Comparison of ENCODE assay signal across 8 cellular contexts in genomic region chr13:21670883-21671792, GRCh38. TPM values are rescaled to one million over a fixed set of nuclear protein-coding genes. Genes with fewer than 3 reads are reported as not detected.
DNase-seq lines count a peak whose midpoint lies in the region; ATAC-seq and TF ChIP-seq lines count a peak whose summit lies in the region.

Gene FGF9, plus strand, starts transcription at chr13:21671073. Its CDS starts 840 bp downstream, at chr13:21671913.

- H3K4me1 ChIP-seq in osteoblast (ENCODE audit: insufficient read depth, low read length): peaks cover 18% of the 10 kb centered on the region
- peaks cover 0 to 61% (median 47%) of the 10 kb centered on the region in 4 donors for H3K4me1 ChIP-seq in tibial artery

- peak; percentile 54 for TF ChIP-seq POLR2A in Raji (IDR thresholded peaks at IDR 0.05; ENCODE audit: insufficient read depth, low read depth, low read length)

- no peaks in the 10 kb centered on the region for H4K20me1 ChIP-seq in osteoblast (ENCODE audit: insufficient read depth, low read length)

- H3K4me3 ChIP-seq in osteoblast (ENCODE audit: insufficient read depth, low read length): peak within 1 kb of the TSS; percentile 71
- peak within 1 kb of the TSS; percentile 50 to 63 for H3K4me3 ChIP-seq in tibial artery

- H3K4me2 ChIP-seq in osteoblast (ENCODE audit: insufficient read depth, low read length): peak within 1 kb of the TSS; percentile 96

- intact Hi-C loops in tibial artery (cut with DNase I; ENCODE audit: low total_unique reads): loop anchor here (2.0 kb wide), 1 partner anchor 72 kb away; no protein-coding TSS in a partner anchor

- DNase-seq in ELF-1 (ENCODE audit: low read depth, low spot score): peak; percentile 90
- peak; percentile 79 for DNase-seq in KBM-7
- DNase-seq in activated naive CD4-positive, alpha-beta T cell treated with Interleukin-2 at 50 U/mL for 16 hours: peak; percentile 84
- DNase-seq in glomerular visceral epithelial cell (ENCODE audit: extremely low spot score): peak; percentile 75
- peak; percentile 99 for DNase-seq in osteoblast (ENCODE audit: insufficient read length, low spot score, missing footprints)
- peak; percentile 47 to 73 for DNase-seq in tibial artery

- H3K27me3 ChIP-seq in osteoblast (ENCODE audit: insufficient read depth, low read length) (peaks cover 75% of the 10 kb centered on the region), tibial artery (peaks cover 0 to 35% of the 10 kb centered on the region in 2 donors)

- H3K9me3 ChIP-seq in osteoblast (ENCODE audit: low read depth, low read length) (no peaks in the 10 kb centered on the region), tibial artery (no peaks in the 10 kb centered on the region)

- H3K36me3 ChIP-seq in osteoblast (ENCODE audit: insufficient read depth, low read length) (no peaks in the 10 kb centered on the region), tibial artery (no peaks in the 10 kb centered on the region)

- ATAC-seq in GM21619 (IDR thresholded peaks at IDR 0.05; ENCODE audit: unreplicated experiment): peak; percentile 67

- no peaks in the 10 kb centered on the region for H3K79me2 ChIP-seq in osteoblast (ENCODE audit: insufficient read depth, low read length)

- peak within 1 kb of the TSS; percentile 81 for H2AFZ ChIP-seq in osteoblast (ENCODE audit: low read length)

- no peak within 1 kb of the TSS for H3K27ac ChIP-seq in osteoblast (ENCODE audit: low read depth, low read length)
- peak within 1 kb of the TSS; percentile 0 to 14 for H3K27ac ChIP-seq in tibial artery

- in situ Hi-C loops in KBM-7 (cut with MboI; ENCODE audit: low pct_unique_long_range_greater_than_20kb, low sequenced_read_pairs): no loop called here

- TF ChIP-seq CTCF in osteoblast (IDR thresholded peaks at IDR 0.05; ENCODE audit: extremely low read depth, low read depth, low read length): no peak
- TF ChIP-seq CTCF in tibial artery (IDR thresholded peaks at IDR 0.05): no peak

RNA-seq across cellular contexts. Expression of gene FGF9, which starts in this region (rescaled TPM):
- total RNA-seq in osteoblast: not detected in 2 replicates

Comparison
In these comparisons a context has a peak if more than half of its experiments do, and no peak if none do; other contexts are left out.
1. Peak in DNase-seq, H3K4me3 ChIP-seq and H3K4me2 ChIP-seq in osteoblast; RNA of the gene not detected or under 1 TPM.